8 cellular contexts compared by ENCODE assay signal in genomic region chr3:43286886-43287301, GRCh38. TPM values are rescaled to one million over a fixed set of nuclear protein-coding genes. Genes with fewer than 3 reads are reported as not detected.
DNase-seq lines count a peak whose midpoint lies in the region; ATAC-seq and TF ChIP-seq lines count a peak whose summit lies in the region.

No MANE protein-coding gene starts in this region.

- peak overlapping the region; percentile 96 to 99 (median 97) for H3K27ac Mint-ChIP-seq in CD4-positive, CD25-positive, alpha-beta regulatory T cell
- H3K27ac Mint-ChIP-seq in endothelial cell (ENCODE audit: unreplicated experiment) = peak overlapping the region; percentile 88

- H3K27me3 ChIP-seq in CD4-positive, CD25-positive, alpha-beta regulatory T cell (ENCODE audit: control insufficient read depth, insufficient read depth, low read length) = no peaks in the 10 kb centered on the region
- no peaks in the 10 kb centered on the region for H3K27me3 ChIP-seq in muscle layer of duodenum (ENCODE audit: low read depth, low read length)

- peak; percentile 13 to 21 for ATAC-seq in CD4-positive, CD25-positive, alpha-beta regulatory T cell (ENCODE audit: low read depth in 2 of 2)
- ATAC-seq in GM19324 (IDR thresholded peaks at IDR 0.05; ENCODE audit: low FRiP score, unreplicated experiment) (peak; percentile 42), HG03565 (IDR thresholded peaks at IDR 0.05; ENCODE audit: unreplicated experiment) (peak; percentile 16)

- DNase-seq in CD4-positive, CD25-positive, alpha-beta regulatory T cell = peak; percentile 29 to 55 (median 37)
- peak; percentile 8 for DNase-seq in endothelial cell (ENCODE audit: low spot score)
- no peak for DNase-seq in GOT3 (lab: John Stamatoyannopoulos, UW)
- DNase-seq in dedifferentiated amniotic fluid mesenchymal stem cell (ENCODE audit: extremely low spot score) = no peak

- peaks cover 33 to 42% (median 34%) of the 10 kb centered on the region in 4 donors for H3K4me1 Mint-ChIP-seq in CD4-positive, CD25-positive, alpha-beta regulatory T cell
- H3K4me1 Mint-ChIP-seq in endothelial cell (ENCODE audit: unreplicated experiment) = peaks cover 62% of the 10 kb centered on the region

- peak overlapping the region; percentile 95 to 99 (median 98) for H3K4me3 Mint-ChIP-seq in CD4-positive, CD25-positive, alpha-beta regulatory T cell
- peak overlapping the region; percentile 99 for H3K4me3 Mint-ChIP-seq in endothelial cell (ENCODE audit: unreplicated experiment)

- H3K9me3 Mint-ChIP-seq in CD4-positive, CD25-positive, alpha-beta regulatory T cell = peaks cover 0 to 1% (median 0%) of the 10 kb centered on the region in 7 donors
- H3K9me3 Mint-ChIP-seq in endothelial cell (ENCODE audit: unreplicated experiment) = no peaks in the 10 kb centered on the region

- peak overlapping the region; percentile 89 for H3K27ac ChIP-seq in CD4-positive, CD25-positive, alpha-beta regulatory T cell (ENCODE audit: insufficient read depth, low read length, poor library complexity, severe bottlenecking)
- peak overlapping the region; percentile 97 for H3K27ac ChIP-seq in muscle layer of duodenum (ENCODE audit: low read length)

- no peak for TF ChIP-seq CTCF in WI38 (IDR thresholded peaks at IDR 0.05; ENCODE audit: low read depth, low read length)
- no peak for TF ChIP-seq CTCF in endothelial cell (IDR thresholded peaks at IDR 0.05; ENCODE audit: unreplicated experiment)

- peaks cover 13% of the 10 kb centered on the region for H3K27me3 Mint-ChIP-seq in CD4-positive, CD25-positive, alpha-beta regulatory T cell
- H3K27me3 Mint-ChIP-seq in endothelial cell (ENCODE audit: unreplicated experiment) = peaks cover 7% of the 10 kb centered on the region

- peaks cover 2% of the 10 kb centered on the region for H3K36me3 ChIP-seq in CD4-positive, CD25-positive, alpha-beta regulatory T cell (ENCODE audit: control insufficient read depth, insufficient read depth, low read length)
- no peaks in the 10 kb centered on the region for H3K36me3 ChIP-seq in muscle layer of duodenum (ENCODE audit: control insufficient read depth in 1 of 2, insufficient read depth in 2 of 2, low read length in 2 of 2)

- H3K9me3 ChIP-seq in CD4-positive, CD25-positive, alpha-beta regulatory T cell (ENCODE audit: control insufficient read depth in 2 of 2, low read length in 2 of 2) = no peaks in the 10 kb centered on the region
- no peaks in the 10 kb centered on the region for H3K9me3 ChIP-seq in muscle layer of duodenum (ENCODE audit: control insufficient read depth in 1 of 2, low read length in 2 of 2)

- peaks cover 26% of the 10 kb centered on the region for H3K36me3 Mint-ChIP-seq in CD4-positive, CD25-positive, alpha-beta regulatory T cell
- H3K36me3 Mint-ChIP-seq in endothelial cell (ENCODE audit: low read depth, unreplicated experiment) = peaks cover 21% of the 10 kb centered on the region

- peaks cover 49% of the 10 kb centered on the region for H3K4me1 ChIP-seq in CD4-positive, CD25-positive, alpha-beta regulatory T cell (ENCODE audit: control insufficient read depth, insufficient read depth, low read length, poor library complexity, severe bottlenecking)
- peaks cover 20 to 34% of the 10 kb centered on the region in 2 donors for H3K4me1 ChIP-seq in muscle layer of duodenum (ENCODE audit: control insufficient read depth in 1 of 2, insufficient read depth in 2 of 2, low read length in 2 of 2)

- peak overlapping the region; percentile 100 for H3K4me3 ChIP-seq in CD4-positive, CD25-positive, alpha-beta regulatory T cell (ENCODE audit: low read depth, low read length)
- H3K4me3 ChIP-seq in WI38 (ENCODE audit: low read depth, low read length) = peak overlapping the region; percentile 90
- peak overlapping the region; percentile 84 to 91 for H3K4me3 ChIP-seq in muscle layer of duodenum (ENCODE audit: low read depth in 1 of 2, low read length in 2 of 2)

RNA-seq across cellular contexts. Expression of gene SNRK, which starts 0.6 kb away (rescaled TPM):
- total RNA-seq in CD4-positive, CD25-positive, alpha-beta regulatory T cell = 158 TPM
- 10 to 100 TPM; 40.7 to 56.9 (median 48.1) TPM for polyA plus RNA-seq in CD4-positive, CD25-positive, alpha-beta regulatory T cell
- 139 TPM for total RNA-seq in endothelial cell (ENCODE audit: unreplicated experiment)

Comparison
In these comparisons a context has a peak if more than half of its experiments do, and no peak if none do; other contexts are left out.
1. DNase-seq: peak in CD4-positive, CD25-positive, alpha-beta regulatory T cell (3 of 3) and endothelial cell (single experiment); none in GOT3 (single experiment) and dedifferentiated amniotic fluid mesenchymal stem cell (single experiment).
2. Peak in every context shown above with its lines, with median percentiles within 50 percentile points of each other: ATAC-seq and H3K4me3 ChIP-seq.